ENCODE assay signal across 32 cellular contexts in genomic region chrX:68714856-68715255, GRCh38.
"Had no signal": no experiment of that assay in that cellular context is flagged by ENCODE, and none has a peak within 500 bp of the region (broad histone marks: within the 10 kb centered on the region; RNA-seq: fewer than 3 reads in every experiment).

No MANE protein-coding gene starts in this region.

- H3K27me3 Mint-ChIP-seq: activated B cell treated with CpG ODN at 0.5 μM for 24 hours; activated CD4-positive, alpha-beta memory T cell treated with anti-CD3 and anti-CD28 coated beads, Interleukin-2, amount 10 ng/mL, durations not matched to agents 7 days and 5 days; activated CD4-positive, alpha-beta T cell treated with anti-CD3 and anti-CD28 coated beads, Interleukin-2, amount 10 ng/mL, durations not matched to agents 7 days and 5 days; activated naive CD8-positive, alpha-beta T cell; effector memory CD8-positive, alpha-beta T cell; T-helper 17 cell had no signal

- H3K9me3 Mint-ChIP-seq: activated B cell treated with CpG ODN at 0.5 μM for 24 hours; activated CD4-positive, alpha-beta memory T cell treated with anti-CD3 and anti-CD28 coated beads, Interleukin-2, amount 10 ng/mL, durations not matched to agents 7 days and 5 days; activated CD4-positive, alpha-beta T cell treated with anti-CD3 and anti-CD28 coated beads, Interleukin-2, amount 10 ng/mL, durations not matched to agents 7 days and 5 days; activated T-cell treated with anti-CD3 and anti-CD28 coated beads, Interleukin-2, amount 50 U/mL, for 24 hours; activated T-cell treated with anti-CD3 and anti-CD28 coated beads, Interleukin-2, amount 50 U/mL, for 72 hours; effector memory CD8-positive, alpha-beta T cell; T-helper 2 cell treated with Interferon-gamma antibody and Interleukin-4, amounts not matched to agents 5 μg/mL and 100 μg/mL, for 36 hours had no signal

- ATAC-seq: effector memory CD8-positive, alpha-beta T cell; foreskin keratinocyte; gastrocnemius medialis; T-helper 17 cell had no signal

- H3K4me1 Mint-ChIP-seq: activated B cell treated with CpG ODN at 0.5 μM for 24 hours; activated CD4-positive, alpha-beta memory T cell treated with anti-CD3 and anti-CD28 coated beads, Interleukin-2, amount 10 ng/mL, durations not matched to agents 7 days and 5 days; activated CD4-positive, alpha-beta T cell treated with anti-CD3 and anti-CD28 coated beads, Interleukin-2, amount 10 ng/mL, durations not matched to agents 7 days and 5 days; T-helper 17 cell had no signal

- H3K36me3 Mint-ChIP-seq: activated naive CD8-positive, alpha-beta T cell had no signal

- H3K27ac Mint-ChIP-seq: activated B cell treated with CpG ODN at 0.5 μM for 24 hours; activated CD4-positive, alpha-beta memory T cell treated with anti-CD3 and anti-CD28 coated beads, Interleukin-2, amount 10 ng/mL, durations not matched to agents 7 days and 5 days; activated CD4-positive, alpha-beta T cell treated with anti-CD3 and anti-CD28 coated beads, Interleukin-2, amount 10 ng/mL, durations not matched to agents 7 days and 5 days; activated naive CD8-positive, alpha-beta T cell; activated T-cell treated with anti-CD3 and anti-CD28 coated beads, Interleukin-2, amount 50 U/mL, for 24 hours; activated T-cell treated with anti-CD3 and anti-CD28 coated beads, Interleukin-2, amount 50 U/mL, for 72 hours; effector memory CD8-positive, alpha-beta T cell; T-helper 17 cell; T-helper 2 cell treated with Interferon-gamma antibody and Interleukin-4, amounts not matched to agents 5 μg/mL and 100 μg/mL, for 36 hours had no signal

- DNase-seq: activated B cell treated with CpG ODN at 0.5 μM for 24 hours; activated CD4-positive, alpha-beta memory T cell treated with anti-CD3 and anti-CD28 coated beads, Interleukin-2, amount 10 ng/mL, durations not matched to agents 7 days and 5 days; activated CD4-positive, alpha-beta T cell treated with anti-CD3 and anti-CD28 coated beads for 1 hour; activated CD4-positive, alpha-beta T cell treated with anti-CD3 and anti-CD28 coated beads for 4 hours; activated CD4-positive, alpha-beta T cell treated with anti-CD3 and anti-CD28 coated beads, Interleukin-2, amount 10 ng/mL, durations not matched to agents 7 days and 5 days; activated CD4-positive, alpha-beta T cell treated with anti-CD3 and anti-CD28 coated beads, Interleukin-2, amount 50 U/mL, for 4 hours; activated CD8-positive, alpha-beta memory T cell treated with anti-CD3 and anti-CD28 coated beads, Interleukin-2, amount 50 U/mL, for 48 hours; activated effector memory CD4-positive, alpha-beta T cell treated with Interleukin-2 at 50 U/mL for 16 hours; activated gamma-delta T cell treated with Interleukin-2 at 50 U/mL for 16 hours; activated naive CD4-positive, alpha-beta T cell treated with anti-CD3 and anti-CD28 coated beads, Interleukin-2, amount 50 U/mL, for 16 hours; activated naive CD4-positive, alpha-beta T cell treated with Interleukin-2 at 50 U/mL for 16 hours; activated T-cell treated with anti-CD3 and anti-CD28 coated beads for 4 hours; activated T-cell treated with anti-CD3 and anti-CD28 coated beads, Interleukin-2, amount 50 U/mL, for 24 hours; activated T-cell treated with anti-CD3 and anti-CD28 coated beads, Interleukin-2, amount 50 U/mL, for 72 hours; amniotic stem cell; anterior cingulate cortex; brain microvascular endothelial cell; caudate nucleus; cortex of kidney; dermis blood vessel endothelial cell; effector CD4-positive, alpha-beta T cell; effector memory CD8-positive, alpha-beta T cell; erythroblast; foreskin keratinocyte; gastrocnemius medialis; glutamatergic neuron; T-helper 1 cell; T-helper 17 cell; T1000; WERI-Rb-1 had no signal

- H3K4me3 Mint-ChIP-seq: activated B cell treated with CpG ODN at 0.5 μM for 24 hours; activated CD4-positive, alpha-beta memory T cell treated with anti-CD3 and anti-CD28 coated beads, Interleukin-2, amount 10 ng/mL, durations not matched to agents 7 days and 5 days; activated CD4-positive, alpha-beta T cell treated with anti-CD3 and anti-CD28 coated beads, Interleukin-2, amount 10 ng/mL, durations not matched to agents 7 days and 5 days; activated naive CD8-positive, alpha-beta T cell; activated T-cell treated with anti-CD3 and anti-CD28 coated beads, Interleukin-2, amount 50 U/mL, for 24 hours; activated T-cell treated with anti-CD3 and anti-CD28 coated beads, Interleukin-2, amount 50 U/mL, for 72 hours; effector memory CD8-positive, alpha-beta T cell; T-helper 17 cell; T-helper 2 cell treated with Interferon-gamma antibody and Interleukin-4, amounts not matched to agents 5 μg/mL and 100 μg/mL, for 36 hours had no signal
